1 cellular context compared by ENCODE assay signal in the genomic region with DNA sequence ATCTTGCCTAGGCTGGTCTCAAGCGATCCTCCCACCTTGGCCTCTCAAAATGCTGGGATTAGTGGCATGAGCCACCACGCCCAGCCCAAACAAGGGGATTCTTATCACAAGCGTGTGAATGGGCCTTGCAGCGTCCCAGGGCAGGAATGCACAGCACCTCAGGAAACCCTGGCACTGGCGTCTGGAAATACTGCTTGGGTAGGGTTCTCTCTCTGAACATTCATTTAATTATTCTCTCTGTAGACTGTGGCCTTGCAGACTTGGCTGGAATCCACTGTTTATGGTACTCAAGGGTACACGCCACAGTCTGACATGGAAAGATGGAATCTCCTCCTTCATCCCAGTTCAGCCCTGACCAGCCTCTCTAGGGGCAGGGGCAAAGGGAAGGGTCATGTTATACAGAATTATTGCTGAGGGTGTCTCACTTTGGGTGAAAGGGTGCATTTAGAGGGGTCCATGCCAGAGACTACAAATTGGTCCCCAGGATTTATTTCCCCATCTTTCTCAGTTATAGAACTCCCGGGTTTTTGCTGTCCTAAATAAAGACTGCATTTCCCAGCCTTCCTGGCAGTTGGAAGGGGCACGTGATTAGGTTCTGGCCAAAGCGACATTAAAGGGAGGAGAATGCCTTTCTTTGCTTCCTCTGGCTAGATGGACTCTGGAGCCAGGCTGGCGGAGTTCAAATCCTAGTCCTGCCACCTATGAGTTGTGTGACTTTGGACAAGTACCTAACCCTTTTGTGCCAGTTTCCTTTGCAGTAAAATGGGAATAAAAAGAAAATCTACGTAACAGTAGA.
A peak's percentile ranks its signal among the peaks of the same experiment; 100 is the strongest.
TF ChIP-seq lines count a peak whose summit lies in the region.

No MANE protein-coding gene starts in this region.

TF ChIP-seq in liver, 16 proteins besides CTCF, POLR2A, EP300 and RAD21 (continued from another document):
- TF ChIP-seq, protein P1, sequence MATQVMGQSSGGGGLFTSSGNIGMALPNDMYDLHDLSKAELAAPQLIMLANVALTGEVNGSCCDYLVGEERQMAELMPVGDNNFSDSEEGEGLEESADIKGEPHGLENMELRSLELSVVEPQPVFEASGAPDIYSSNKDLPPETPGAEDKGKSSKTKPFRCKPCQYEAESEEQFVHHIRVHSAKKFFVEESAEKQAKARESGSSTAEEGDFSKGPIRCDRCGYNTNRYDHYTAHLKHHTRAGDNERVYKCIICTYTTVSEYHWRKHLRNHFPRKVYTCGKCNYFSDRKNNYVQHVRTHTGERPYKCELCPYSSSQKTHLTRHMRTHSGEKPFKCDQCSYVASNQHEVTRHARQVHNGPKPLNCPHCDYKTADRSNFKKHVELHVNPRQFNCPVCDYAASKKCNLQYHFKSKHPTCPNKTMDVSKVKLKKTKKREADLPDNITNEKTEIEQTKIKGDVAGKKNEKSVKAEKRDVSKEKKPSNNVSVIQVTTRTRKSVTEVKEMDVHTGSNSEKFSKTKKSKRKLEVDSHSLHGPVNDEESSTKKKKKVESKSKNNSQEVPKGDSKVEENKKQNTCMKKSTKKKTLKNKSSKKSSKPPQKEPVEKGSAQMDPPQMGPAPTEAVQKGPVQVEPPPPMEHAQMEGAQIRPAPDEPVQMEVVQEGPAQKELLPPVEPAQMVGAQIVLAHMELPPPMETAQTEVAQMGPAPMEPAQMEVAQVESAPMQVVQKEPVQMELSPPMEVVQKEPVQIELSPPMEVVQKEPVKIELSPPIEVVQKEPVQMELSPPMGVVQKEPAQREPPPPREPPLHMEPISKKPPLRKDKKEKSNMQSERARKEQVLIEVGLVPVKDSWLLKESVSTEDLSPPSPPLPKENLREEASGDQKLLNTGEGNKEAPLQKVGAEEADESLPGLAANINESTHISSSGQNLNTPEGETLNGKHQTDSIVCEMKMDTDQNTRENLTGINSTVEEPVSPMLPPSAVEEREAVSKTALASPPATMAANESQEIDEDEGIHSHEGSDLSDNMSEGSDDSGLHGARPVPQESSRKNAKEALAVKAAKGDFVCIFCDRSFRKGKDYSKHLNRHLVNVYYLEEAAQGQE (IDR thresholded peaks at IDR 0.05) = no peak
- TF ChIP-seq SP1 (IDR thresholded peaks at IDR 0.05) (no peak), RXRA (IDR thresholded peaks at IDR 0.05) (peak in 1 of 2 donors; percentile 6), GABPA (IDR thresholded peaks at IDR 0.05 in 1 of 2, conservative IDR thresholded peaks at IDR 0.05 in 1 of 2) (no peak)
TF ChIP-seq in liver: peak in this region for 2.
